Comparison of ENCODE assay signal across 23 cellular contexts in the genomic region with DNA sequence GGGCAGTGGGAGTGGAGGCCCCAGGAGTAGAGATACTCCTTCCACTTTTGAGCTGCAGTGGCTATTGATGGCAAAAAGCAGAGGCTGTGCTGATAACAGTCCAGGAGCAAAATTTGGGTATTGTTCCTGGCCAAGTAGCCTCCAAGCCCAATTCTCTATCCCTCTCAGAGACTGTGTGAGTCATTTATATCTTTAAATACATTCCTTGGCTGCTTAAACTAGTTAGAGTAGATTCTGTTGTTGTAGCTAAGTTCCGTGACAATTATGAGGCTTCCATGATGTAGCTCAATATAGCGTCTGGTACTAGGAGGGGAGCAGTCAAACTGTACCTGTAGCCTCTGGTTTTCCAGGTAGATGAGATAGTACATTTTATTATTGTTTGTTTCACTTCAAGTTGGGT. TPM values are rescaled to one million over a fixed set of nuclear protein-coding genes. Genes with fewer than 3 reads are reported as not detected.
"Had no signal": no experiment of that assay in that cellular context is flagged by ENCODE, and none has a peak within 500 bp of the region (broad histone marks: within the 10 kb centered on the region; RNA-seq: fewer than 3 reads in every experiment).

No MANE protein-coding gene starts in this region.

- H3K9me3 ChIP-seq: breast epithelium, mucosa of descending colon, ovary, psoas muscle had no signal

- H3K27me3 ChIP-seq: breast epithelium, ovary had no signal

- H3K9me3 Mint-ChIP-seq: activated CD4-positive, alpha-beta T cell treated with anti-CD3 and anti-CD28 coated beads, Interleukin-2, amount 10 ng/mL, durations not matched to agents 7 days and 5 days; activated naive CD4-positive, alpha-beta T cell treated with anti-CD3 and anti-CD28 coated beads for 36 hours; activated T-cell treated with anti-CD3 and anti-CD28 coated beads, Interleukin-2, amount 50 U/mL, for 4 hours; naive B cell; neural crest cell; stimulated activated naive CD8-positive, alpha-beta T cell treated with anti-CD3 and anti-CD28 coated beads, Interleukin-15, amount 100 ng/mL, for 72 hours had no signal

- H3K36me3 ChIP-seq: breast epithelium, ovary had no signal

- H3K4me3 ChIP-seq: breast epithelium, mucosa of descending colon, ovary, psoas muscle had no signal

- H3K27ac Mint-ChIP-seq: activated CD4-positive, alpha-beta T cell treated with anti-CD3 and anti-CD28 coated beads, Interleukin-2, amount 10 ng/mL, durations not matched to agents 7 days and 5 days; activated naive CD4-positive, alpha-beta T cell treated with anti-CD3 and anti-CD28 coated beads for 36 hours; naive B cell; stimulated activated naive CD8-positive, alpha-beta T cell treated with anti-CD3 and anti-CD28 coated beads, Interleukin-15, amount 100 ng/mL, for 72 hours had no signal

- ATAC-seq: activated T-cell treated with anti-CD3 and anti-CD28 coated beads, Interleukin-2, amount 50 U/mL, for 4 hours; mucosa of descending colon; psoas muscle; right cardiac atrium; stimulated activated naive CD8-positive, alpha-beta T cell treated with anti-CD3 and anti-CD28 coated beads, Interleukin-15, amount 100 ng/mL, for 72 hours had no signal

- H3K27ac ChIP-seq: breast epithelium, ovary, psoas muscle had no signal

- H3K27me3 Mint-ChIP-seq: naive B cell; stimulated activated naive CD8-positive, alpha-beta T cell treated with anti-CD3 and anti-CD28 coated beads, Interleukin-15, amount 100 ng/mL, for 72 hours had no signal

- H3K36me3 Mint-ChIP-seq: naive B cell had no signal

- DNase-seq: activated CD4-positive, alpha-beta T cell treated with anti-CD3 and anti-CD28 coated beads, Interleukin-2, amount 10 ng/mL, durations not matched to agents 7 days and 5 days; activated CD4-positive, CD25-positive, alpha-beta regulatory T cell; activated CD8-positive, alpha-beta memory T cell treated with anti-CD3 and anti-CD28 coated beads, Interleukin-2, amount 50 U/mL, for 4 hours; activated naive CD4-positive, alpha-beta T cell treated with anti-CD3 and anti-CD28 coated beads for 36 hours; activated T-cell treated with anti-CD3 and anti-CD28 coated beads, Interleukin-2, amount 50 U/mL, for 4 hours; anterior cingulate cortex; cerebellar nuclear complex; cortex of kidney; mesenchymal stem cell; mucosa of descending colon; naive B cell; ovary; psoas muscle; right cardiac atrium; small intestine; stimulated activated CD4-positive, alpha-beta T cell treated with anti-CD3 and anti-CD28 coated beads, Interleukin-15, amount 100 ng/mL, for 24 hours; stimulated activated CD4-positive, alpha-beta T cell treated with anti-CD3 and anti-CD28 coated beads, Interleukin-4, amount 100 ng/mL, for 1 hour; stimulated activated naive CD8-positive, alpha-beta T cell treated with anti-CD3 and anti-CD28 coated beads, Interleukin-15, amount 100 ng/mL, for 72 hours; T-helper 1 cell; T-helper 9 cell had no signal

- H3K4me1 Mint-ChIP-seq: neural crest cell had no signal

- H3K4me3 Mint-ChIP-seq: activated CD4-positive, alpha-beta T cell treated with anti-CD3 and anti-CD28 coated beads, Interleukin-2, amount 10 ng/mL, durations not matched to agents 7 days and 5 days; activated naive CD4-positive, alpha-beta T cell treated with anti-CD3 and anti-CD28 coated beads for 36 hours; activated T-cell treated with anti-CD3 and anti-CD28 coated beads, Interleukin-2, amount 50 U/mL, for 4 hours; naive B cell; neural crest cell; stimulated activated naive CD8-positive, alpha-beta T cell treated with anti-CD3 and anti-CD28 coated beads, Interleukin-15, amount 100 ng/mL, for 72 hours had no signal

RNA-seq across cellular contexts. Expression of a gene that starts 47.3 kb away (rescaled TPM):
- total RNA-seq: fibroblast of villous mesenchyme, neural crest cell, psoas muscle had no signal
